1 cellular context compared by ENCODE assay signal in genomic region chr20:50512323-50512722, GRCh38.
TF ChIP-seq lines count a peak whose summit lies in the region.

No MANE protein-coding gene starts in this region.

TF ChIP-seq in SK-N-SH, 30 proteins besides CTCF, POLR2A, EP300 and RAD21 (continued from another document):
- TF ChIP-seq, protein P1, sequence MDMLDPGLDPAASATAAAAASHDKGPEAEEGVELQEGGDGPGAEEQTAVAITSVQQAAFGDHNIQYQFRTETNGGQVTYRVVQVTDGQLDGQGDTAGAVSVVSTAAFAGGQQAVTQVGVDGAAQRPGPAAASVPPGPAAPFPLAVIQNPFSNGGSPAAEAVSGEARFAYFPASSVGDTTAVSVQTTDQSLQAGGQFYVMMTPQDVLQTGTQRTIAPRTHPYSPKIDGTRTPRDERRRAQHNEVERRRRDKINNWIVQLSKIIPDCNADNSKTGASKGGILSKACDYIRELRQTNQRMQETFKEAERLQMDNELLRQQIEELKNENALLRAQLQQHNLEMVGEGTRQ (IDR thresholded peaks at IDR 0.05; ENCODE audit: borderline replicate concordance, low read depth, low read length) = no peak
- TF ChIP-seq NFIC (IDR thresholded peaks at IDR 0.05; ENCODE audit: borderline replicate concordance) = no peak
- TF ChIP-seq, protein P2, sequence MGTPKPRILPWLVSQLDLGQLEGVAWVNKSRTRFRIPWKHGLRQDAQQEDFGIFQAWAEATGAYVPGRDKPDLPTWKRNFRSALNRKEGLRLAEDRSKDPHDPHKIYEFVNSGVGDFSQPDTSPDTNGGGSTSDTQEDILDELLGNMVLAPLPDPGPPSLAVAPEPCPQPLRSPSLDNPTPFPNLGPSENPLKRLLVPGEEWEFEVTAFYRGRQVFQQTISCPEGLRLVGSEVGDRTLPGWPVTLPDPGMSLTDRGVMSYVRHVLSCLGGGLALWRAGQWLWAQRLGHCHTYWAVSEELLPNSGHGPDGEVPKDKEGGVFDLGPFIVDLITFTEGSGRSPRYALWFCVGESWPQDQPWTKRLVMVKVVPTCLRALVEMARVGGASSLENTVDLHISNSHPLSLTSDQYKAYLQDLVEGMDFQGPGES (IDR thresholded peaks at IDR 0.05; ENCODE audit: low read depth, low read length) = no peak
- TF ChIP-seq RCOR1 (IDR thresholded peaks at IDR 0.05; ENCODE audit: low read length) = no peak
- TF ChIP-seq USF1 (IDR thresholded peaks at IDR 0.05; ENCODE audit: borderline replicate concordance, low read depth) = no peak
- TF ChIP-seq, protein P3, sequence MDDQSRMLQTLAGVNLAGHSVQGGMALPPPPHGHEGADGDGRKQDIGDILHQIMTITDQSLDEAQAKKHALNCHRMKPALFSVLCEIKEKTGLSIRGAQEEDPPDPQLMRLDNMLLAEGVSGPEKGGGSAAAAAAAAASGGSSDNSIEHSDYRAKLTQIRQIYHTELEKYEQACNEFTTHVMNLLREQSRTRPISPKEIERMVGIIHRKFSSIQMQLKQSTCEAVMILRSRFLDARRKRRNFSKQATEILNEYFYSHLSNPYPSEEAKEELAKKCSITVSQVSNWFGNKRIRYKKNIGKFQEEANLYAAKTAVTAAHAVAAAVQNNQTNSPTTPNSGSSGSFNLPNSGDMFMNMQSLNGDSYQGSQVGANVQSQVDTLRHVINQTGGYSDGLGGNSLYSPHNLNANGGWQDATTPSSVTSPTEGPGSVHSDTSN (IDR thresholded peaks at IDR 0.05) = no peak
- TF ChIP-seq FOXM1 (IDR thresholded peaks at IDR 0.05; ENCODE audit: low read depth) = no peak
- no peak for TF ChIP-seq POLR2AphosphoS5 (IDR thresholded peaks at IDR 0.05; ENCODE audit: low read depth, low read length)
- no peak for TF ChIP-seq RFX5 (IDR thresholded peaks at IDR 0.05; ENCODE audit: low read length)
- no peak for TF ChIP-seq GATA2 (CRISPR knock-in tag; IDR thresholded peaks at IDR 0.05)
- TF ChIP-seq FOSL2 (IDR thresholded peaks at IDR 0.05; ENCODE audit: borderline replicate concordance, low read depth) = no peak
- no peak for TF ChIP-seq SIN3A (IDR thresholded peaks at IDR 0.05; ENCODE audit: borderline replicate concordance, low read depth, low read length)
- TF ChIP-seq NRF1 (IDR thresholded peaks at IDR 0.05; ENCODE audit: low read depth, low read length) = no peak
